In the genomic region with DNA sequence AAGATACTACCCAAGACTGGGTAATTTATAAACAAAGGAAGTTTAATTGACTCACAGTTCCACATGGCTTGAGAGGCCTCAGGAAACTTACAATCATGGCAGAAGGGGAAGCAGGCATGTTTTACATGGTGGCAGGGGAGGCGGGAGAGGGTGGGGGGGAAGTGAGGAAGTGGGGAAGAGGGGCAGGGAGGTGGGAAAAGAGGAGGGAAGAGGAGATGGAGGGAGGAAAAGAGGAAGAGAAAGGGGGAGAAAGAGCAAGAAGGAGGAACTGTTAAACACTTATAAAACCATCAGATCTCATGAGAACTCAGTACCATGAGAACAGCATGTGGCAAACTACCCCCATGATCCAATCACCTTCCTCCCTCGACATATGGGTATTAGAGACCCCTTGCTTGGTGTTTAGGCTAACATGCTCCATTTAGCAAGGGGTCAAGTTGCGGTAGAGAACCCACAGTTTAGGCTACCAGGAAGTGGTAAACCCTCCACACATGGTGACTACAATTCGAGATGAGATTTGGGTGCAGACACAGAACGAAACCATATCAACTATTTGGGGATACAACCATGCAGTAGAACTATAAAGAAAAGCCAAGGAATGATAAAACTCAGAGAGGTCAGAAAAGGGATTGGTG, we compare ENCODE assay signal across 24 cellular contexts. TPM values are rescaled to one million over a fixed set of nuclear protein-coding genes. Genes with fewer than 3 reads are reported as not detected.
DNase-seq lines count a peak whose midpoint lies in the region; ATAC-seq lines count a peak whose summit lies in the region.
"Had no signal": no experiment of that assay in that cellular context is flagged by ENCODE, and none has a peak within 500 bp of the region (broad histone marks: within the 10 kb centered on the region; RNA-seq: fewer than 3 reads in every experiment).

No MANE protein-coding gene starts in this region.

- peak overlapping the region; percentile 25 for H3K27ac Mint-ChIP-seq in activated naive CD8-positive, alpha-beta T cell treated with anti-CD3 and anti-CD28 coated beads for 36 hours
- H3K27ac Mint-ChIP-seq in activated naive CD8-positive, alpha-beta T cell treated with anti-CD3 and anti-CD28 coated beads, Interleukin-2, amount 50 U/mL, for 24 hours, result no peak overlapping the region
- H3K27ac Mint-ChIP-seq in T-helper 2 cell treated with Interferon-gamma antibody and Interleukin-4, amounts not matched to agents 5 μg/mL and 100 μg/mL, for 36 hours, result peak overlapping the region; percentile 46
- H3K27ac Mint-ChIP-seq in stimulated activated memory B cell treated with anti-CD40 and anti-IgM and Interleukin-4, amounts not matched to agents 10 μg/mL and 1 μg/mL and 100 μg/mL, for 72 hours, result peak overlapping the region; percentile 28
- H3K27ac Mint-ChIP-seq: naive thymus-derived CD4-positive, alpha-beta T cell had no signal

- intact Hi-C loops in left colon (cut with DNase I, micrococcal nuclease), result no loop called here

- no peak for ATAC-seq in activated naive CD8-positive, alpha-beta T cell treated with anti-CD3 and anti-CD28 coated beads, Interleukin-2, amount 50 U/mL, for 24 hours
- ATAC-seq in HG02884 (IDR thresholded peaks at IDR 0.05; ENCODE audit: unreplicated experiment), result peak; percentile 27
- ATAC-seq in stimulated activated memory B cell treated with anti-CD40 and anti-IgM and Interleukin-4, amounts not matched to agents 10 μg/mL and 1 μg/mL and 100 μg/mL, for 72 hours, result no peak
- no peak for ATAC-seq in left colon
- ATAC-seq in HG02981 (IDR thresholded peaks at IDR 0.05; ENCODE audit: unreplicated experiment), result no peak
- ATAC-seq: A549; esophagus mucosa; naive thymus-derived CD4-positive, alpha-beta T cell had no signal

- no peaks in the 10 kb centered on the region for H3K27me3 Mint-ChIP-seq in activated naive CD8-positive, alpha-beta T cell treated with anti-CD3 and anti-CD28 coated beads for 36 hours
- peaks cover 5% of the 10 kb centered on the region for H3K27me3 Mint-ChIP-seq in activated naive CD8-positive, alpha-beta T cell treated with anti-CD3 and anti-CD28 coated beads, Interleukin-2, amount 50 U/mL, for 24 hours
- H3K27me3 Mint-ChIP-seq in T-helper 2 cell treated with Interferon-gamma antibody and Interleukin-4, amounts not matched to agents 5 μg/mL and 100 μg/mL, for 36 hours (ENCODE audit: low read depth), result peaks cover 13% of the 10 kb centered on the region
- H3K27me3 Mint-ChIP-seq in stimulated activated memory B cell treated with anti-CD40 and anti-IgM and Interleukin-4, amounts not matched to agents 10 μg/mL and 1 μg/mL and 100 μg/mL, for 72 hours, result no peaks in the 10 kb centered on the region

- no peak overlapping the region for H3K4me3 Mint-ChIP-seq in activated naive CD8-positive, alpha-beta T cell treated with anti-CD3 and anti-CD28 coated beads for 36 hours
- H3K4me3 Mint-ChIP-seq in activated naive CD8-positive, alpha-beta T cell treated with anti-CD3 and anti-CD28 coated beads, Interleukin-2, amount 50 U/mL, for 24 hours, result no peak overlapping the region
- H3K4me3 Mint-ChIP-seq in T-helper 2 cell treated with Interferon-gamma antibody and Interleukin-4, amounts not matched to agents 5 μg/mL and 100 μg/mL, for 36 hours, result no peak overlapping the region
- no peak overlapping the region for H3K4me3 Mint-ChIP-seq in stimulated activated memory B cell treated with anti-CD40 and anti-IgM and Interleukin-4, amounts not matched to agents 10 μg/mL and 1 μg/mL and 100 μg/mL, for 72 hours
- H3K4me3 Mint-ChIP-seq: naive thymus-derived CD4-positive, alpha-beta T cell had no signal

- no peaks in the 10 kb centered on the region for H3K9me3 Mint-ChIP-seq in activated naive CD8-positive, alpha-beta T cell treated with anti-CD3 and anti-CD28 coated beads for 36 hours
- no peaks in the 10 kb centered on the region for H3K9me3 Mint-ChIP-seq in activated naive CD8-positive, alpha-beta T cell treated with anti-CD3 and anti-CD28 coated beads, Interleukin-2, amount 50 U/mL, for 24 hours
- H3K9me3 Mint-ChIP-seq in T-helper 2 cell treated with Interferon-gamma antibody and Interleukin-4, amounts not matched to agents 5 μg/mL and 100 μg/mL, for 36 hours, result no peaks in the 10 kb centered on the region
- peaks cover 5% of the 10 kb centered on the region for H3K9me3 Mint-ChIP-seq in stimulated activated memory B cell treated with anti-CD40 and anti-IgM and Interleukin-4, amounts not matched to agents 10 μg/mL and 1 μg/mL and 100 μg/mL, for 72 hours
- H3K9me3 Mint-ChIP-seq: naive thymus-derived CD4-positive, alpha-beta T cell had no signal

- peaks cover 5% of the 10 kb centered on the region for H3K36me3 Mint-ChIP-seq in activated naive CD8-positive, alpha-beta T cell treated with anti-CD3 and anti-CD28 coated beads for 36 hours
- no peaks in the 10 kb centered on the region for H3K36me3 Mint-ChIP-seq in activated naive CD8-positive, alpha-beta T cell treated with anti-CD3 and anti-CD28 coated beads, Interleukin-2, amount 50 U/mL, for 24 hours (ENCODE audit: low read depth)
- no peaks in the 10 kb centered on the region for H3K36me3 Mint-ChIP-seq in T-helper 2 cell treated with Interferon-gamma antibody and Interleukin-4, amounts not matched to agents 5 μg/mL and 100 μg/mL, for 36 hours (ENCODE audit: low read depth)
- peaks cover 5% of the 10 kb centered on the region for H3K36me3 Mint-ChIP-seq in stimulated activated memory B cell treated with anti-CD40 and anti-IgM and Interleukin-4, amounts not matched to agents 10 μg/mL and 1 μg/mL and 100 μg/mL, for 72 hours
- H3K36me3 Mint-ChIP-seq: naive thymus-derived CD4-positive, alpha-beta T cell had no signal

- no peak for DNase-seq in activated naive CD8-positive, alpha-beta T cell treated with anti-CD3 and anti-CD28 coated beads for 36 hours
- DNase-seq in activated naive CD8-positive, alpha-beta T cell treated with anti-CD3 and anti-CD28 coated beads, Interleukin-2, amount 50 U/mL, for 24 hours, result no peak
- DNase-seq in T-helper 2 cell treated with Interferon-gamma antibody and Interleukin-4, amounts not matched to agents 5 μg/mL and 100 μg/mL, for 36 hours (ENCODE audit: low spot score), result no peak
- DNase-seq in left colon, result no peak
- no peak for DNase-seq in NCI-H1436 (lab: John Stamatoyannopoulos, UW)
- DNase-seq: activated naive CD4-positive, alpha-beta T cell treated with anti-CD3 and anti-CD28 coated beads, Interleukin-2, amount 50 U/mL, for 16 hours; activated T-cell treated with anti-CD3 and anti-CD28 coated beads, Interleukin-2, amount 50 U/mL, for 1 hour; cerebellar nuclear complex; effector CD4-positive, alpha-beta T cell; GDM1; mesendoderm; naive thymus-derived CD4-positive, alpha-beta T cell; NCI-H1417; NCI-H69; ovary; PC-9; sigmoid colon; T-helper 1 cell; WERI-Rb-1 had no signal

- H3K4me1 Mint-ChIP-seq in activated naive CD8-positive, alpha-beta T cell treated with anti-CD3 and anti-CD28 coated beads for 36 hours, result peaks cover 32% of the 10 kb centered on the region
- H3K4me1 Mint-ChIP-seq in activated naive CD8-positive, alpha-beta T cell treated with anti-CD3 and anti-CD28 coated beads, Interleukin-2, amount 50 U/mL, for 24 hours, result peaks cover 39% of the 10 kb centered on the region
- peaks cover 35% of the 10 kb centered on the region for H3K4me1 Mint-ChIP-seq in T-helper 2 cell treated with Interferon-gamma antibody and Interleukin-4, amounts not matched to agents 5 μg/mL and 100 μg/mL, for 36 hours (ENCODE audit: low read depth)
- H3K4me1 Mint-ChIP-seq in stimulated activated memory B cell treated with anti-CD40 and anti-IgM and Interleukin-4, amounts not matched to agents 10 μg/mL and 1 μg/mL and 100 μg/mL, for 72 hours, result peaks cover 30% of the 10 kb centered on the region

RNA-seq across cellular contexts. Expression of a gene that starts 3.5 kb away (rescaled TPM):
- 10 to 100 TPM; 47.5 to 50.4 TPM for total RNA-seq in activated naive CD8-positive, alpha-beta T cell treated with anti-CD3 and anti-CD28 coated beads for 36 hours
- 10 to 100 TPM; 48.9 to 49.9 TPM for total RNA-seq in left colon

RNA-seq across cellular contexts. Expression of a gene that starts 53.0 kb away (rescaled TPM):
- 10 to 100 TPM; 31.5 to 35.4 TPM for total RNA-seq in activated naive CD8-positive, alpha-beta T cell treated with anti-CD3 and anti-CD28 coated beads for 36 hours
- 10 to 100 TPM; 13.3 to 16.1 TPM for total RNA-seq in left colon
